ENCODE assay signal across 22 cellular contexts in genomic region chr1:160438935-160439334, GRCh38. TPM values are rescaled to one million over a fixed set of nuclear protein-coding genes. Genes with fewer than 3 reads are reported as not detected.
A peak's percentile ranks its signal among the peaks of the same experiment; 100 is the strongest.
DNase-seq lines count a peak whose midpoint lies in the region; ATAC-seq and TF ChIP-seq lines count a peak whose summit lies in the region.
"Had no signal": no experiment of that assay in that cellular context is flagged by ENCODE, and none has a peak within 500 bp of the region (broad histone marks: within the 10 kb centered on the region; RNA-seq: fewer than 3 reads in every experiment).

No MANE protein-coding gene starts in this region.

- no peak for ATAC-seq in activated T-cell treated with anti-CD3 and anti-CD28 coated beads, Interleukin-2, amount 50 U/mL, for 72 hours (replicated peaks in 1 of 2)
- ATAC-seq in activated naive CD4-positive, alpha-beta T cell treated with anti-CD3 and anti-CD28 coated beads, Interleukin-2, amount 50 U/mL, for 72 hours, result no peak

- H3K27ac Mint-ChIP-seq in activated T-cell treated with anti-CD3 and anti-CD28 coated beads, Interleukin-2, amount 50 U/mL, for 72 hours, result peak overlapping the region; percentile 91
- H3K27ac Mint-ChIP-seq in activated naive CD4-positive, alpha-beta T cell treated with anti-CD3 and anti-CD28 coated beads, Interleukin-2, amount 50 U/mL, for 72 hours, result peak overlapping the region; percentile 83 to 92
- no peak overlapping the region for H3K27ac Mint-ChIP-seq in neural progenitor cell

- H3K9me3 ChIP-seq in Karpas-422 (ENCODE audit: low read length), result no peaks in the 10 kb centered on the region
- H3K9me3 ChIP-seq in neural progenitor cell (ENCODE audit: low read depth), result no peaks in the 10 kb centered on the region
- H3K9me3 ChIP-seq: right atrium auricular region, SJSA1, uterus had no signal

- no peak for DNase-seq in activated T-cell treated with anti-CD3 and anti-CD28 coated beads, Interleukin-2, amount 50 U/mL, for 72 hours
- DNase-seq in activated T-cell treated with anti-CD3 and anti-CD28 coated beads, Interleukin-2, amount 50 U/mL, for 1 hour, result no peak
- DNase-seq in Karpas-422 (no peak), neural progenitor cell (ENCODE audit: low spot score) (no peak), DMS79 treated with DMSO at 0.1 percent for 48 hours (lab: John Stamatoyannopoulos, UW) (no peak)
- DNase-seq in activated naive CD4-positive, alpha-beta T cell treated with anti-CD3 and anti-CD28 coated beads, Interleukin-2, amount 50 U/mL, for 72 hours (ENCODE audit: low spot score in 2 of 2), result no peak
- no peak for DNase-seq in stimulated activated CD4-positive, alpha-beta T cell treated with anti-CD3 and anti-CD28 coated beads, Interleukin-15, amount 100 ng/mL, for 24 hours
- DNase-seq in stimulated activated CD4-positive, alpha-beta T cell treated with anti-CD3 and anti-CD28 coated beads, Interleukin-4, amount 100 ng/mL, for 1 hour, result no peak
- DNase-seq: activated CD4-positive, alpha-beta T cell treated with anti-CD3 and anti-CD28 coated beads, Interleukin-2, amount 50 U/mL, for 48 hours; activated effector memory CD4-positive, alpha-beta T cell treated with anti-CD3 and anti-CD28 coated beads, Interleukin-2, amount 50 U/mL, for 16 hours; Calu3; foreskin fibroblast; hippocampal formation; midbrain; NCI-H524 treated with DMSO at 0.1 percent for 48 hours; nucleus accumbens; PC-9; uterus had no signal

- H2AFZ ChIP-seq in Karpas-422 (ENCODE audit: low read length) (peak overlapping the region; percentile 46), neural progenitor cell (replicated peaks) (peak overlapping the region; percentile 48)
- H2AFZ ChIP-seq: PC-9 had no signal

- H3K9ac ChIP-seq in Karpas-422 (ENCODE audit: low read length) (no peak overlapping the region), neural progenitor cell (no peak overlapping the region)

- no peak overlapping the region for H3K4me3 ChIP-seq in Karpas-422 (ENCODE audit: low read length)
- no peak overlapping the region for H3K4me3 ChIP-seq in neural progenitor cell
- H3K4me3 ChIP-seq: coronary artery, PC-9, SJSA1, uterus had no signal

- H4K20me1 ChIP-seq in Karpas-422 (ENCODE audit: insufficient read depth, low read depth, low read length), result no peaks in the 10 kb centered on the region
- no peaks in the 10 kb centered on the region for H4K20me1 ChIP-seq in neural progenitor cell (ENCODE audit: low read depth)

- no peak overlapping the region for H3K4me2 ChIP-seq in Karpas-422 (ENCODE audit: low read depth, low read length, poor library complexity, severe bottlenecking)
- H3K4me2 ChIP-seq in neural progenitor cell, result no peak overlapping the region
- H3K4me2 ChIP-seq: PC-9 had no signal

- H3K79me2 ChIP-seq in Karpas-422 (ENCODE audit: low read length), result no peaks in the 10 kb centered on the region
- no peaks in the 10 kb centered on the region for H3K79me2 ChIP-seq in neural progenitor cell (ENCODE audit: low read depth)

- H3K9me2 ChIP-seq in Karpas-422 (replicated peaks; ENCODE audit: insufficient read depth, low read length), result no peaks in the 10 kb centered on the region

- peaks cover 13 to 18% of the 10 kb centered on the region in 2 donors for H3K36me3 Mint-ChIP-seq in activated T-cell treated with anti-CD3 and anti-CD28 coated beads, Interleukin-2, amount 50 U/mL, for 72 hours (ENCODE audit: insufficient read depth in 2 of 2)
- peaks cover 28 to 31% of the 10 kb centered on the region in 2 donors for H3K36me3 Mint-ChIP-seq in activated naive CD4-positive, alpha-beta T cell treated with anti-CD3 and anti-CD28 coated beads, Interleukin-2, amount 50 U/mL, for 72 hours
- no peaks in the 10 kb centered on the region for H3K36me3 Mint-ChIP-seq in neural progenitor cell

- H3K9me3 Mint-ChIP-seq in activated T-cell treated with anti-CD3 and anti-CD28 coated beads, Interleukin-2, amount 50 U/mL, for 72 hours, result peaks cover 10% of the 10 kb centered on the region in 2 donors
- peaks cover 19 to 22% of the 10 kb centered on the region in 2 donors for H3K9me3 Mint-ChIP-seq in activated naive CD4-positive, alpha-beta T cell treated with anti-CD3 and anti-CD28 coated beads, Interleukin-2, amount 50 U/mL, for 72 hours
- no peaks in the 10 kb centered on the region for H3K9me3 Mint-ChIP-seq in neural progenitor cell

- H3K4me1 ChIP-seq in Karpas-422 (ENCODE audit: low read length), result peaks cover 29% of the 10 kb centered on the region
- H3K4me1 ChIP-seq in neural progenitor cell, result no peaks in the 10 kb centered on the region
- H3K4me1 ChIP-seq: right atrium auricular region, uterus had no signal

- no peak overlapping the region for H3K27ac ChIP-seq in Karpas-422 (ENCODE audit: low read length)
- no peak overlapping the region for H3K27ac ChIP-seq in neural progenitor cell
- H3K27ac ChIP-seq: coronary artery, PC-9, right atrium auricular region, SJSA1, uterus had no signal

- peaks cover 41% of the 10 kb centered on the region for H3K4me1 Mint-ChIP-seq in activated T-cell treated with anti-CD3 and anti-CD28 coated beads, Interleukin-2, amount 50 U/mL, for 72 hours (ENCODE audit: low read depth)
- no peaks in the 10 kb centered on the region for H3K4me1 Mint-ChIP-seq in neural progenitor cell

- peak overlapping the region; percentile 77 to 84 for H3K4me3 Mint-ChIP-seq in activated T-cell treated with anti-CD3 and anti-CD28 coated beads, Interleukin-2, amount 50 U/mL, for 72 hours
- H3K4me3 Mint-ChIP-seq in neural progenitor cell, result no peak overlapping the region

- TF ChIP-seq CTCF in neural progenitor cell (IDR thresholded peaks at IDR 0.05), result no peak

- no peaks in the 10 kb centered on the region for H3F3A ChIP-seq in neural progenitor cell (ENCODE audit: low read depth)

- H3K27me3 Mint-ChIP-seq in activated T-cell treated with anti-CD3 and anti-CD28 coated beads, Interleukin-2, amount 50 U/mL, for 72 hours (ENCODE audit: low read depth), result no peaks in the 10 kb centered on the region
- H3K27me3 Mint-ChIP-seq in neural progenitor cell (ENCODE audit: insufficient read depth, low read depth), result no peaks in the 10 kb centered on the region

- H3K36me3 ChIP-seq in Karpas-422 (ENCODE audit: insufficient read depth, low read length) (no peaks in the 10 kb centered on the region), neural progenitor cell (no peaks in the 10 kb centered on the region)
- H3K36me3 ChIP-seq: right atrium auricular region, SJSA1, uterus had no signal

- H3K27me3 ChIP-seq in Karpas-422 (ENCODE audit: low read length), result no peaks in the 10 kb centered on the region
- H3K27me3 ChIP-seq in neural progenitor cell, result no peaks in the 10 kb centered on the region
- H3K27me3 ChIP-seq: right atrium auricular region, SJSA1, uterus had no signal

RNA-seq across cellular contexts. Expression of gene VANGL2, which starts 38.6 kb away (rescaled TPM):
- under 1 TPM; 0.28 to 0.55 TPM for total RNA-seq in activated T-cell treated with anti-CD3 and anti-CD28 coated beads, Interleukin-2, amount 50 U/mL, for 72 hours
- total RNA-seq in Karpas-422 (2014; rRNA removed; shearing (Covaris generic); ENCODE audit: low replicate concordance), result 0.07 TPM in 1 of 2 replicates, not detected in the other
- under 1 TPM; 0.05 to 0.18 TPM for total RNA-seq in activated naive CD4-positive, alpha-beta T cell treated with anti-CD3 and anti-CD28 coated beads, Interleukin-2, amount 50 U/mL, for 72 hours
- 23.0 and 46.6 TPM in 2 replicates for total RNA-seq in neural progenitor cell (ENCODE audit: low replicate concordance)
- total RNA-seq: endothelial cell of umbilical vein had no signal

Comparison
In these comparisons a context has a peak if more than half of its experiments do, and no peak if none do; other contexts are left out.
1. RNA of gene VANGL2, which starts 38.6 kb away (total RNA-seq): 23.0 to 46.6 TPM in neural progenitor cell; 0.28 to 0.55 TPM in activated T-cell treated with anti-CD3 and anti-CD28 coated beads, Interleukin-2, amount 50 U/mL, for 72 hours, 0.05 to 0.18 TPM in activated naive CD4-positive, alpha-beta T cell treated with anti-CD3 and anti-CD28 coated beads, Interleukin-2, amount 50 U/mL, for 72 hours and 0.07 TPM in Karpas-422; every median in the first group is over 10 times any median in the second.